ENCODE assay signal across 1 cellular context in genomic region chr3:98565237-98565643, GRCh38.
TF ChIP-seq lines count a peak whose summit lies in the region.

No MANE protein-coding gene starts in this region.

TF ChIP-seq in SK-N-SH, 30 proteins besides CTCF, POLR2A, EP300 and RAD21 (continued from another document):
- TF ChIP-seq FOXM1 (IDR thresholded peaks at IDR 0.05; ENCODE audit: low read depth) (no peak), RFX5 (IDR thresholded peaks at IDR 0.05; ENCODE audit: low read length) (no peak), MEF2A (IDR thresholded peaks at IDR 0.05; ENCODE audit: borderline replicate concordance, low read depth) (no peak), SIN3A (IDR thresholded peaks at IDR 0.05; ENCODE audit: borderline replicate concordance, low read depth, low read length) (no peak), NRF1 (IDR thresholded peaks at IDR 0.05; ENCODE audit: low read depth, low read length) (no peak), TAF1 (IDR thresholded peaks at IDR 0.05; ENCODE audit: borderline replicate concordance, low read depth, low read length) (no peak), EZH2phosphoT487 (IDR thresholded peaks at IDR 0.05; ENCODE audit: borderline replicate concordance, low read depth) (no peak)
- TF ChIP-seq, protein P1, sequence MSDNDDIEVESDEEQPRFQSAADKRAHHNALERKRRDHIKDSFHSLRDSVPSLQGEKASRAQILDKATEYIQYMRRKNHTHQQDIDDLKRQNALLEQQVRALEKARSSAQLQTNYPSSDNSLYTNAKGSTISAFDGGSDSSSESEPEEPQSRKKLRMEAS (IDR thresholded peaks at IDR 0.05; ENCODE audit: low read depth), result no peak
